In genomic region chr3:112132975-112133448, GRCh38 we compare ENCODE assay signal across 7 cellular contexts. TPM values are rescaled to one million over a fixed set of nuclear protein-coding genes. Genes with fewer than 3 reads are reported as not detected.
DNase-seq lines count a peak whose midpoint lies in the region; ATAC-seq, FAIRE-seq and TF ChIP-seq lines count a peak whose summit lies in the region.

TSS of gene GCSAM (minus strand) at chr3:112133248. CDS start at chr3:112133120, 128 bp downstream.

- no TSS peak for BruUV-seq in MCF 10A (replicated peaks; lab: Mats Ljungman, UMichigan)

- intact Hi-C loops in MCF 10A (cut with micrococcal nuclease): no loop called here

- H3K9me3 ChIP-seq in small intestine (ENCODE audit: control insufficient read depth, low read depth): no peaks in the 10 kb centered on the region

- H3K4me3 Mint-ChIP-seq in T-helper 1 cell treated with Interleukin-12 subunit alpha and Interleukin-12 subunit beta and Interleukin-4 antibody, amounts not matched to agents 30 μg/mL and 1 μg/mL, for 36 hours: peak within 1 kb of the TSS; percentile 92
- peak within 1 kb of the TSS; percentile 75 for H3K4me3 Mint-ChIP-seq in MCF 10A (ENCODE audit: unreplicated experiment)

- peak; percentile 80 for DNase-seq in MCF 10A (ENCODE audit: unreplicated experiment)
- peak; percentile 31 for DNase-seq in small intestine
- DNase-seq in NK-92 (lab: John Stamatoyannopoulos, UW; ENCODE audit: unreplicated experiment): no peak
- DNase-seq in retina: no peak

- no peaks in the 10 kb centered on the region for H3K27me3 ChIP-seq in small intestine (ENCODE audit: control insufficient read depth in 2 of 2, insufficient read depth in 2 of 2, low read length in 2 of 2)

- peak within 1 kb of the TSS in 1 of 2 donors; percentile 45 for H3K27ac ChIP-seq in small intestine (ENCODE audit: low read depth in 1 of 2, low read length in 1 of 2)

- peak; percentile 60 for ATAC-seq in GM19043 (IDR thresholded peaks at IDR 0.05; ENCODE audit: low read depth, unreplicated experiment)
- ATAC-seq in HG03097 (IDR thresholded peaks at IDR 0.05; ENCODE audit: low FRiP score, unreplicated experiment): peak; percentile 62

- H3K9me3 Mint-ChIP-seq in T-helper 1 cell treated with Interleukin-12 subunit alpha and Interleukin-12 subunit beta and Interleukin-4 antibody, amounts not matched to agents 30 μg/mL and 1 μg/mL, for 36 hours: no peaks in the 10 kb centered on the region
- no peaks in the 10 kb centered on the region for H3K9me3 Mint-ChIP-seq in MCF 10A (ENCODE audit: unreplicated experiment)

- CTCF ChIA-PET in MCF 10A (lab: Yijun Ruan, JAX): interaction anchor here (0.6 to 2.0 kb wide), 6 partner anchors 10 to 162 kb away, joined by 3 to 9 read pairs (median 3); no protein-coding TSS in a partner anchor

- WGBS in small intestine, 3 donors: 48 to 82% (median 56%) methylated on average over 5 of the region's 5 CpGs

- no peak for FAIRE-seq in small intestine (lab: Jason Lieb, UNC)

- H3K36me3 ChIP-seq in small intestine (ENCODE audit: control insufficient read depth in 2 of 2, insufficient read depth in 2 of 2, low read length in 2 of 2): peaks cover 0 to 2% of the 10 kb centered on the region in 2 donors

- H3K4me1 ChIP-seq in small intestine (ENCODE audit: control insufficient read depth in 2 of 2, insufficient read depth in 1 of 2, low read depth in 1 of 2, low read length in 1 of 2): no peaks in the 10 kb centered on the region

- POLR2A ChIA-PET in MCF 10A (lab: Yijun Ruan, JAX): interaction anchor here (0.6 to 2.0 kb wide), 7 partner anchors 9 to 429 kb away, joined by 3 to 7 read pairs (median 4); partner anchors contain the start of genes ATG3 and SLC35A5

- no peaks in the 10 kb centered on the region for H3K27me3 Mint-ChIP-seq in T-helper 1 cell treated with Interleukin-12 subunit alpha and Interleukin-12 subunit beta and Interleukin-4 antibody, amounts not matched to agents 30 μg/mL and 1 μg/mL, for 36 hours (ENCODE audit: low read depth)
- no peaks in the 10 kb centered on the region for H3K27me3 Mint-ChIP-seq in MCF 10A (ENCODE audit: insufficient read depth, unreplicated experiment)

- H3K36me3 Mint-ChIP-seq in T-helper 1 cell treated with Interleukin-12 subunit alpha and Interleukin-12 subunit beta and Interleukin-4 antibody, amounts not matched to agents 30 μg/mL and 1 μg/mL, for 36 hours (ENCODE audit: low read depth): peaks cover 11% of the 10 kb centered on the region
- H3K36me3 Mint-ChIP-seq in MCF 10A (ENCODE audit: insufficient read depth, unreplicated experiment): no peaks in the 10 kb centered on the region

- peak within 1 kb of the TSS; percentile 95 for H3K27ac Mint-ChIP-seq in T-helper 1 cell treated with Interleukin-12 subunit alpha and Interleukin-12 subunit beta and Interleukin-4 antibody, amounts not matched to agents 30 μg/mL and 1 μg/mL, for 36 hours
- H3K27ac Mint-ChIP-seq in MCF 10A (ENCODE audit: low read depth, unreplicated experiment): peak within 1 kb of the TSS; percentile 71

- peak within 1 kb of the TSS in 1 of 2 donors; percentile 1 for H3K4me3 ChIP-seq in small intestine (ENCODE audit: low read depth in 1 of 2, low read length in 2 of 2)

- no peak for TF ChIP-seq CTCF in MCF 10A (IDR thresholded peaks at IDR 0.05; ENCODE audit: unreplicated experiment)

- peaks cover 73% of the 10 kb centered on the region for H3K4me1 Mint-ChIP-seq in T-helper 1 cell treated with Interleukin-12 subunit alpha and Interleukin-12 subunit beta and Interleukin-4 antibody, amounts not matched to agents 30 μg/mL and 1 μg/mL, for 36 hours (ENCODE audit: low read depth)
- H3K4me1 Mint-ChIP-seq in MCF 10A (ENCODE audit: insufficient read depth, unreplicated experiment): peaks cover 45% of the 10 kb centered on the region

RNA-seq across cellular contexts. Expression of gene GCSAM, which starts in this region (rescaled TPM):
- 0.29 and 0.63 TPM in 2 replicates for total RNA-seq in MCF 10A (2022)
- polyA plus RNA-seq in small intestine: 1 to 10 TPM in 1 of 3 donors, under 1 TPM in 1, not detected in 1; 0.54 to 1.3 TPM

Comparison
In these comparisons a context has a peak if more than half of its experiments do, and no peak if none do; other contexts are left out.
1. Peak in DNase-seq in MCF 10A; RNA of the gene not detected or under 1 TPM.